ENCODE assay signal across 8 cellular contexts in genomic region chr12:71938728-71939385, GRCh38. TPM values are rescaled to one million over a fixed set of nuclear protein-coding genes. Genes with fewer than 3 reads are reported as not detected.
A peak's percentile ranks its signal among the peaks of the same experiment; 100 is the strongest.
DNase-seq lines count a peak whose midpoint lies in the region; ATAC-seq and TF ChIP-seq lines count a peak whose summit lies in the region.

Gene TPH2 (plus strand): TSS chr12:71938845. CDS start chr12:71938987, 142 bp downstream.

- POLR2A ChIA-PET in RWPE1 (lab: Yijun Ruan, JAX; ENCODE audit: low non-redundant PET), result no interaction called here

- CTCF ChIA-PET in RWPE1 (lab: Yijun Ruan, JAX), result no interaction called here

- peak; percentile 85 for TF ChIP-seq CTCF in C4-2B (conservative IDR thresholded peaks at IDR 0.05)
- TF ChIP-seq CTCF in RWPE1 (conservative IDR thresholded peaks at IDR 0.05; ENCODE audit: low read depth), result no peak

- peak; percentile 54 for ATAC-seq in GM19372 (IDR thresholded peaks at IDR 0.05; ENCODE audit: low read depth, unreplicated experiment)
- ATAC-seq in HG02763 (IDR thresholded peaks at IDR 0.05; ENCODE audit: unreplicated experiment), result no peak

- DNase-seq in HT1080 (ENCODE audit: low read depth), result peak; percentile 73
- peak; percentile 37 for DNase-seq in RWPE1 (ENCODE audit: low spot score)
- peak in 31 of 56 donors; percentile 1 to 58 (median 14) for DNase-seq in amygdala (lab: John Stamatoyannopoulos, UW)
- DNase-seq in iPS-NIHi7 (ENCODE audit: extremely low spot score), result peak; percentile 86
- DNase-seq in stimulated activated CD4-positive, alpha-beta T cell treated with anti-CD3 and anti-CD28 coated beads, Interleukin-2, amount 100 ng/mL, for 4 hours (ENCODE audit: low read depth), result peak; percentile 2

- H3K27ac ChIP-seq in C4-2B, result no peak within 1 kb of the TSS
- H3K27ac ChIP-seq in RWPE1, result no peak within 1 kb of the TSS

RNA-seq across cellular contexts. Expression of gene TPH2, which starts in this region (rescaled TPM):
- not detected in 2 replicates for total RNA-seq in HT1080 (2014; rRNA removed; shearing (Covaris generic))
- 0.07 TPM in 1 of 2 replicates, not detected in the other for polyA plus RNA-seq in HT1080 (2015; cell fraction: cytosol; rRNA removed)
- not detected in 2 replicates for polyA plus RNA-seq in HT1080 (2015; cell fraction: nucleus; rRNA removed)

Comparison
In these comparisons a context has a peak if more than half of its experiments do, and no peak if none do; other contexts are left out.
1. Peak in DNase-seq in HT1080; RNA of the gene not detected or under 1 TPM.
2. DNase-seq: peak in every context shown above with its lines; median percentile 86 in iPS-NIHi7; 73 in HT1080; 37 in RWPE1; 14 in amygdala; 2 in stimulated activated CD4-positive, alpha-beta T cell treated with anti-CD3 and anti-CD28 coated beads, Interleukin-2, amount 100 ng/mL, for 4 hours.